1 cellular context compared by ENCODE assay signal in genomic region chr10:86244296-86244695, GRCh38.
A peak's percentile ranks its signal among the peaks of the same experiment; 100 is the strongest.
TF ChIP-seq lines count a peak whose summit lies in the region.

No MANE protein-coding gene starts in this region.

TF ChIP-seq in SK-N-SH, 30 proteins besides CTCF, POLR2A, EP300 and RAD21 (continued from another document):
- TF ChIP-seq REST (IDR thresholded peaks at IDR 0.05; ENCODE audit: low read depth, low read length) (no peak), CHD2 (IDR thresholded peaks at IDR 0.05; ENCODE audit: low read length, partially characterized antibody) (no peak), POLR2AphosphoS5 (IDR thresholded peaks at IDR 0.05; ENCODE audit: low read depth, low read length) (no peak), RCOR1 (IDR thresholded peaks at IDR 0.05; ENCODE audit: low read length) (peak; percentile 75), RFX5 (IDR thresholded peaks at IDR 0.05; ENCODE audit: low read length) (no peak), ZBTB33 (IDR thresholded peaks at IDR 0.05; ENCODE audit: borderline replicate concordance, low read depth) (no peak), GATA2 (CRISPR knock-in tag; IDR thresholded peaks at IDR 0.05) (peak; percentile 91)
